ENCODE assay signal across 8 cellular contexts in the genomic region with DNA sequence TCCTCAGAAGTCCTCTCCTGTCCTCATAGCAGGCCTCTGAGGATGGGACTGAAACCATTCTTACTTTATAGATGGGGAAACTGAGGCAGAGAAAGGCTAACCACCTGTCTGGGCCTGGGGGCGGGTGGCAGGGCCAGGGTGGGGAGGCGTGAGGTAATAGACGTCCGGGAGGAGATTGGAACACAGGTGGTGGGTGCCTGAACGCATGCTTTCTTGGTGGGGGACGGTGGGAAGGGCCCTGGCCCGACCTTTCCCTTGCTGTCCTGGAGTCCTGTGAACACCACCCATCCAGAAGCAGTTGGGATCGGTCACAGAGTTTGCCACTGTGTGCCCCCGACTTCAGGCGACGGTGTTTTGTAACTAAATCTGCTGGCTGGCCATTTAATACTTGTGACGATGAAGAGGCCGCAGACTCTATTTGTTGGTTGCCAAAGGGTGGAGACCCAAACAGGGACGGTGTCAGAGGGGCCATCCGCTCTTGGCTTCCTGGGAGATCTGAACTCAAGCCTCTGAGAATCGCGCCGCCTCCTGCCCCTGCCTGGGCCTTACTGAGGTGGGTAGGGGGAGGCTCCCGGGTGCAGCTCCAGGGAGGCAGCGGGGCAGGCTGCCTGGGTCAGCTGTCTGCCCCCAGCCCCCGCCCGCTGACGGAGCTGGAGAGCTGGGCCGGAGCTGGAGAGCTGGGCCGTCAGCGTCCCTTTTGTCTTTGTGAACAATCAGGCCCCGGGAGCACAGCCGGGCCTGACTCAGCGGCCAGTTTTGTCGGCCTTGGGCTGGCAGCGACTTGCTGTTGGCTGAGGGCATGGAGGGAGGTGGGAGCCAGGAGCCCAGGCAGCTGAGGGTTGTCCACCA. TPM values are rescaled to one million over a fixed set of nuclear protein-coding genes. Genes with fewer than 3 reads are reported as not detected.
DNase-seq lines count a peak whose midpoint lies in the region; ATAC-seq and TF ChIP-seq lines count a peak whose summit lies in the region.

No MANE protein-coding gene starts in this region.

- no peak for TF ChIP-seq EP300 in transverse colon (IDR thresholded peaks at IDR 0.05; ENCODE audit: low read depth)

- peak overlapping the region; percentile 99 for H3K27ac Mint-ChIP-seq in activated CD8-positive, alpha-beta T cell treated with anti-CD3 and anti-CD28 coated beads for 36 hours
- H3K27ac Mint-ChIP-seq in activated CD8-positive, alpha-beta T cell treated with anti-CD3 and anti-CD28 coated beads, Interleukin-2, amount 10 ng/mL, durations not matched to agents 7 days and 5 days, result no peak overlapping the region

- no peak for TF ChIP-seq CTCF in activated CD8-positive, alpha-beta T cell treated with anti-CD3 and anti-CD28 coated beads for 36 hours (IDR thresholded peaks at IDR 0.05)
- TF ChIP-seq CTCF in dorsolateral prefrontal cortex (IDR thresholded peaks at IDR 0.05 in 54 of 56, conservative IDR thresholded peaks at IDR 0.05 in 2 of 56; ENCODE audit: low read depth in 1 of 56, partially characterized antibody in 56 of 56), result peak in 22 of 56 donors; percentile 12 to 50 (median 26)
- TF ChIP-seq CTCF in lung (IDR thresholded peaks at IDR 0.05; ENCODE audit: control extremely low read depth, extremely low read depth), result no peak
- no peak for TF ChIP-seq CTCF in transverse colon (IDR thresholded peaks at IDR 0.05)

- no peaks in the 10 kb centered on the region for H3K27me3 Mint-ChIP-seq in activated CD8-positive, alpha-beta T cell treated with anti-CD3 and anti-CD28 coated beads for 36 hours
- H3K27me3 Mint-ChIP-seq in activated CD8-positive, alpha-beta T cell treated with anti-CD3 and anti-CD28 coated beads, Interleukin-2, amount 10 ng/mL, durations not matched to agents 7 days and 5 days (ENCODE audit: low read depth), result no peaks in the 10 kb centered on the region

- no peaks in the 10 kb centered on the region for H3K9me3 ChIP-seq in lung (ENCODE audit: control insufficient read depth in 2 of 2, insufficient read depth in 1 of 2, low read length in 1 of 2)
- no peaks in the 10 kb centered on the region for H3K9me3 ChIP-seq in transverse colon

- H3K4me1 Mint-ChIP-seq in activated CD8-positive, alpha-beta T cell treated with anti-CD3 and anti-CD28 coated beads for 36 hours (ENCODE audit: low read depth), result peaks cover 67% of the 10 kb centered on the region
- H3K4me1 Mint-ChIP-seq in activated CD8-positive, alpha-beta T cell treated with anti-CD3 and anti-CD28 coated beads, Interleukin-2, amount 10 ng/mL, durations not matched to agents 7 days and 5 days (ENCODE audit: low read depth), result peaks cover 78% of the 10 kb centered on the region

- no peak for ATAC-seq in activated CD8-positive, alpha-beta T cell treated with anti-CD3 and anti-CD28 coated beads for 36 hours
- ATAC-seq in activated CD8-positive, alpha-beta T cell treated with anti-CD3 and anti-CD28 coated beads, Interleukin-2, amount 10 ng/mL, durations not matched to agents 7 days and 5 days, result no peak
- ATAC-seq in lung (ENCODE audit: insufficient read depth, low FRiP score), result no peak

- H3K4me3 ChIP-seq in dorsolateral prefrontal cortex, result peak overlapping the region in 18 of 59 donors; percentile 3 to 45 (median 18)
- H3K4me3 ChIP-seq in lung, result no peak overlapping the region
- H3K4me3 ChIP-seq in transverse colon, result no peak overlapping the region

- WGBS in lung, 2 donors, result 67 to 75% methylated on average over 31 of the region's 31 CpGs
- WGBS in transverse colon (ENCODE audit: low coverage in 1 of 2), 2 donors, result 73% methylated on average over 30 of the region's 31 CpGs; no CpG with 5 or more reads in 1 of the 2 donors

- H3K27me3 ChIP-seq in dorsolateral prefrontal cortex (no peaks in the 10 kb centered on the region), lung (ENCODE audit: control insufficient read depth, insufficient read depth) (no peaks in the 10 kb centered on the region), transverse colon (no peaks in the 10 kb centered on the region)

- H3K27ac ChIP-seq in dorsolateral prefrontal cortex (peak overlapping the region; percentile 54 to 97 (median 88)), lung (ENCODE audit: low read depth in 1 of 2, low read length in 1 of 2) (peak overlapping the region; percentile 48 to 94), transverse colon (peak overlapping the region; percentile 92 to 95 (median 93))

- CTCF ChIA-PET in activated CD8-positive, alpha-beta T cell treated with anti-CD3 and anti-CD28 coated beads for 36 hours (lab: Charles Lee), result interaction anchor here (1.6 kb wide), 1 partner anchor 14 kb away, joined by 5 read pairs; no protein-coding TSS in a partner anchor
- CTCF ChIA-PET in activated CD8-positive, alpha-beta T cell treated with anti-CD3 and anti-CD28 coated beads, Interleukin-2, amount 10 ng/mL, durations not matched to agents 7 days and 5 days (lab: Charles Lee), result interaction anchor here (1.0 kb wide), 1 partner anchor 38 kb away, joined by 3 read pairs; no protein-coding TSS in a partner anchor

- H3K36me3 Mint-ChIP-seq in activated CD8-positive, alpha-beta T cell treated with anti-CD3 and anti-CD28 coated beads for 36 hours (ENCODE audit: low read depth), result peaks cover 79% of the 10 kb centered on the region
- peaks cover 73% of the 10 kb centered on the region for H3K36me3 Mint-ChIP-seq in activated CD8-positive, alpha-beta T cell treated with anti-CD3 and anti-CD28 coated beads, Interleukin-2, amount 10 ng/mL, durations not matched to agents 7 days and 5 days (ENCODE audit: low read depth)

- H3K4me3 Mint-ChIP-seq in activated CD8-positive, alpha-beta T cell treated with anti-CD3 and anti-CD28 coated beads for 36 hours, result peak overlapping the region; percentile 84
- no peak overlapping the region for H3K4me3 Mint-ChIP-seq in activated CD8-positive, alpha-beta T cell treated with anti-CD3 and anti-CD28 coated beads, Interleukin-2, amount 10 ng/mL, durations not matched to agents 7 days and 5 days

- H3K4me1 ChIP-seq in lung (ENCODE audit: control insufficient read depth in 2 of 2, insufficient read depth in 2 of 2, low read length in 2 of 2) (peaks cover 14 to 45% of the 10 kb centered on the region in 2 donors), transverse colon (peaks cover 38 to 90% (median 70%) of the 10 kb centered on the region in 4 donors)

- in situ Hi-C loops in transverse colon (cut with MboI; ENCODE audit: low pct_ligation_motif_present in 1 of 4, low pct_unique_long_range_greater_than_20kb in 1 of 4, low sequenced_read_pairs in 3 of 4), result loop anchor here in 2 of 4 donors (25.0 kb wide), 3 partner anchors 192 to 817 kb away; a partner anchor contains a TSS

- TF ChIP-seq POLR2A in transverse colon (IDR thresholded peaks at IDR 0.05), result no peak

- POLR2A ChIA-PET in activated CD8-positive, alpha-beta T cell treated with anti-CD3 and anti-CD28 coated beads for 36 hours (lab: Charles Lee), result no interaction called here
- POLR2A ChIA-PET in activated CD8-positive, alpha-beta T cell treated with anti-CD3 and anti-CD28 coated beads, Interleukin-2, amount 10 ng/mL, durations not matched to agents 7 days and 5 days (lab: Charles Lee), result interaction anchor here (1.0 kb wide), 1 partner anchor 9 kb away, joined by 3 read pairs; no protein-coding TSS in a partner anchor

- no peaks in the 10 kb centered on the region for H3K9me3 Mint-ChIP-seq in activated CD8-positive, alpha-beta T cell treated with anti-CD3 and anti-CD28 coated beads for 36 hours
- no peaks in the 10 kb centered on the region for H3K9me3 Mint-ChIP-seq in activated CD8-positive, alpha-beta T cell treated with anti-CD3 and anti-CD28 coated beads, Interleukin-2, amount 10 ng/mL, durations not matched to agents 7 days and 5 days (ENCODE audit: insufficient read depth)

- DNase-seq in activated CD8-positive, alpha-beta T cell treated with anti-CD3 and anti-CD28 coated beads for 36 hours, result no peak
- no peak for DNase-seq in activated CD8-positive, alpha-beta T cell treated with anti-CD3 and anti-CD28 coated beads, Interleukin-2, amount 10 ng/mL, durations not matched to agents 7 days and 5 days
- peak; percentile 75 to 95 (median 94) for DNase-seq in dorsolateral prefrontal cortex
- DNase-seq in lung (ENCODE audit: low spot score), result no peak
- DNase-seq in transverse colon, result peak; percentile 38
- no peak for DNase-seq in NCI-H146 (lab: John Stamatoyannopoulos, UW)
- no peak for DNase-seq in stimulated activated CD4-positive, alpha-beta T cell treated with anti-CD3 and anti-CD28 coated beads, Interleukin-1b, Interleukin-23, amount 100 ng/mL, for 48 hours
- DNase-seq in DMS79 (lab: John Stamatoyannopoulos, UW), result no peak

- intact Hi-C loops in activated CD8-positive, alpha-beta T cell treated with anti-CD3 and anti-CD28 coated beads for 36 hours (cut with micrococcal nuclease), result loop anchor here (5.0 kb wide), 1 partner anchor 37 kb away; no protein-coding TSS in a partner anchor
- intact Hi-C loops in dorsolateral prefrontal cortex (cut with DNase I), result loop anchor here (1.0 to 10.0 kb wide), 4 partner anchors 45 to 819 kb away; no protein-coding TSS in a partner anchor
- intact Hi-C loops in transverse colon (cut with DNase I; ENCODE audit: low total_unique reads), result loop anchor here (5.0 kb wide), 2 partner anchors 47 to 87 kb away; no protein-coding TSS in a partner anchor

- peaks cover 0 to 21% of the 10 kb centered on the region in 2 donors for H3K36me3 ChIP-seq in lung (ENCODE audit: control insufficient read depth in 2 of 2, insufficient read depth in 2 of 2, low read length in 2 of 2)
- H3K36me3 ChIP-seq in transverse colon, result no peaks in the 10 kb centered on the region

RNA-seq across cellular contexts. Expression of a gene that starts 4.1 kb away (rescaled TPM):
- 100 to 1,000 TPM; 114 to 116 TPM for total RNA-seq in activated CD8-positive, alpha-beta T cell treated with anti-CD3 and anti-CD28 coated beads for 36 hours
- total RNA-seq in activated CD8-positive, alpha-beta T cell treated with anti-CD3 and anti-CD28 coated beads, Interleukin-2, amount 10 ng/mL, durations not matched to agents 7 days and 5 days, result 10 to 100 TPM; 53.8 to 57.1 TPM
- total RNA-seq in dorsolateral prefrontal cortex (10 to 100 TPM in 112 of 120 experiments, 1 to 10 TPM in 8; 8.5 to 26.9 (median 13.2) TPM), lung (10 to 100 TPM; 32.3 to 38.6 TPM), transverse colon (10 to 100 TPM; 26.5 to 37.4 (median 30.4) TPM)
- polyA plus RNA-seq in lung, result 10 to 100 TPM; 23.1 to 29.5 TPM

RNA-seq across cellular contexts. Expression of a gene that starts 44.3 kb away (rescaled TPM):
- total RNA-seq in activated CD8-positive, alpha-beta T cell treated with anti-CD3 and anti-CD28 coated beads for 36 hours, result 10 to 100 TPM; 41.1 to 42.9 TPM
- 10 to 100 TPM; 35.0 to 37.2 TPM for total RNA-seq in activated CD8-positive, alpha-beta T cell treated with anti-CD3 and anti-CD28 coated beads, Interleukin-2, amount 10 ng/mL, durations not matched to agents 7 days and 5 days
- 10 to 100 TPM; 16.2 to 42.7 (median 30.2) TPM for total RNA-seq in dorsolateral prefrontal cortex
- total RNA-seq in lung, result 10 to 100 TPM; 20.3 to 31.0 TPM
- 10 to 100 TPM in 1 of 2 donors, 1 to 10 TPM in 1; 9.7 to 21.1 TPM for polyA plus RNA-seq in lung
- 10 to 100 TPM in 3 of 4 donors, 1 to 10 TPM in 1; 5.6 to 29.9 (median 15.2) TPM for total RNA-seq in transverse colon

Comparison
In these comparisons a context has a peak if more than half of its experiments do, and no peak if none do; other contexts are left out.
1. DNase-seq: peak in dorsolateral prefrontal cortex (10 of 10) and transverse colon (single experiment); none in activated CD8-positive, alpha-beta T cell treated with anti-CD3 and anti-CD28 coated beads for 36 hours (single experiment), activated CD8-positive, alpha-beta T cell treated with anti-CD3 and anti-CD28 coated beads, Interleukin-2, amount 10 ng/mL, durations not matched to agents 7 days and 5 days (single experiment), lung (single experiment), NCI-H146 (single experiment), stimulated activated CD4-positive, alpha-beta T cell treated with anti-CD3 and anti-CD28 coated beads, Interleukin-1b, Interleukin-23, amount 100 ng/mL, for 48 hours (single experiment) and DMS79 (single experiment).
2. Peak in every context shown above with its lines, with median percentiles within 50 percentile points of each other: H3K27ac ChIP-seq.